Comparison of ENCODE assay signal across 8 cellular contexts in the genomic region with DNA sequence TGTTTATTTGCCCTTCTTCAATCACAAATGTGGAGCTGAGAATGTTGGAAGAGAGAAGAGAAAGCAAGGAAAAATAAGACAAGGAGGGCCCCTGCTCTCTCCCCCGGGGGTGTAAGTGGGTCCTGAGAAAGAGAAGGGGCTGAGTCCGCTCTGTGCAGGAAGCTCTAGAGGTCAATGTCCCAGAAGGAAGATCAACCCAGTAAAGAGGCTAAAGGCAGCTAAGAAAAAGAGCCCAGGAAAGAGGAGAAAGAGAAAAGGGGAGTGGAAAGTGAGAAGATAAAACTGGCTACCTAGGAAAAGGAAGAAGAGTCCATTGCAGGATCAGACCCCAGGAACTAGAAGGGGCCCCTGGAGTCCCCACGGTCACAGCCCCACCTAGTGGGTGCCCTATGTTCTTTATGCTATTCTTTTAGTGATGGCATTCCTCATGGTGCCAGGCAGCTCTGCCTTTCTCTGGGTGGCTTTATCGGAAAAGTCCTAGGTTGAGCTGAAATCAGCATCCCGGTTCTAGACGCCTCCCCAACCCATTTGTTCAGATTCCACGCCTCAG.
A peak's percentile ranks its signal among the peaks of the same experiment; 100 is the strongest.
DNase-seq lines count a peak whose midpoint lies in the region; ATAC-seq and TF ChIP-seq lines count a peak whose summit lies in the region.

No MANE protein-coding gene starts in this region.

- no peak for DNase-seq in GM13976 (ENCODE audit: low spot score)
- DNase-seq in NAMALWA (ENCODE audit: low spot score), result peak; percentile 27
- peak; percentile 77 for DNase-seq in adipocyte (ENCODE audit: low read depth)
- peak; percentile 59 for DNase-seq in left cardiac atrium
- peak; percentile 52 for DNase-seq in putamen (ENCODE audit: low spot score)
- DNase-seq in activated T-cell treated with anti-CD3 and anti-CD28 coated beads, Interleukin-2, amount 50 U/mL, for 24 hours, result no peak
- DNase-seq in activated CD8-positive, alpha-beta memory T cell treated with anti-CD3 and anti-CD28 coated beads, Interleukin-2, amount 50 U/mL, for 4 hours, result no peak

- intact Hi-C loops in left cardiac atrium (cut with DNase I), result loop anchor here (1.0 to 10.0 kb wide), 3 partner anchors 788 to 805 kb away; a partner anchor contains a TSS

- peak; percentile 71 to 88 for ATAC-seq in left cardiac atrium

- peak overlapping the region; percentile 78 for H3K9ac ChIP-seq in adipocyte (ENCODE audit: low read length)

- H3K27me3 ChIP-seq in adipocyte (replicated peaks; ENCODE audit: control insufficient read depth, insufficient read depth, low read length), result no peaks in the 10 kb centered on the region

- in situ Hi-C loops in GM13976 (cut with MboI; ENCODE audit: low sequenced_read_pairs, unreplicated experiment), result loop anchor here (25.0 kb wide), 1 partner anchor 785 kb away; a partner anchor contains a TSS

- no peaks in the 10 kb centered on the region for H3K36me3 ChIP-seq in adipocyte (ENCODE audit: control insufficient read depth, insufficient read depth, low read length, severe bottlenecking)

- no peaks in the 10 kb centered on the region for H3K4me1 Mint-ChIP-seq in activated T-cell treated with anti-CD3 and anti-CD28 coated beads, Interleukin-2, amount 50 U/mL, for 24 hours (ENCODE audit: low read depth)

- no peak overlapping the region for H3K27ac Mint-ChIP-seq in activated T-cell treated with anti-CD3 and anti-CD28 coated beads, Interleukin-2, amount 50 U/mL, for 24 hours

- peak overlapping the region; percentile 73 for H3K4me3 ChIP-seq in adipocyte (ENCODE audit: low read length)

- H3K27me3 Mint-ChIP-seq in activated T-cell treated with anti-CD3 and anti-CD28 coated beads, Interleukin-2, amount 50 U/mL, for 24 hours, result no peaks in the 10 kb centered on the region

- peaks cover 2% of the 10 kb centered on the region for H3K9me3 Mint-ChIP-seq in activated T-cell treated with anti-CD3 and anti-CD28 coated beads, Interleukin-2, amount 50 U/mL, for 24 hours

- H3K27ac ChIP-seq in 22Rv1, result peak overlapping the region; percentile 94

- H3K36me3 Mint-ChIP-seq in activated T-cell treated with anti-CD3 and anti-CD28 coated beads, Interleukin-2, amount 50 U/mL, for 24 hours (ENCODE audit: low read depth), result no peaks in the 10 kb centered on the region

- no peak overlapping the region for H3K4me3 Mint-ChIP-seq in activated T-cell treated with anti-CD3 and anti-CD28 coated beads, Interleukin-2, amount 50 U/mL, for 24 hours

- H3K4me1 ChIP-seq in adipocyte (ENCODE audit: control insufficient read depth, insufficient read depth, low read length), result peaks cover 9% of the 10 kb centered on the region

- TF ChIP-seq CTCF in 22Rv1 (IDR thresholded peaks at IDR 0.05), result peak; percentile 80
- TF ChIP-seq CTCF in GM13976 (IDR thresholded peaks at IDR 0.05; ENCODE audit: borderline replicate concordance, control extremely low read depth, extremely low read depth, insufficient read depth, missing control alignments), result peak; percentile 10

- H3K9me3 ChIP-seq in adipocyte (ENCODE audit: control insufficient read depth, low read length), result no peaks in the 10 kb centered on the region

Comparison
In these comparisons a context has a peak if more than half of its experiments do, and no peak if none do; other contexts are left out.
1. DNase-seq: peak in NAMALWA (single experiment), adipocyte (single experiment), left cardiac atrium (single experiment) and putamen (single experiment); none in GM13976 (single experiment), activated T-cell treated with anti-CD3 and anti-CD28 coated beads, Interleukin-2, amount 50 U/mL, for 24 hours (single experiment) and activated CD8-positive, alpha-beta memory T cell treated with anti-CD3 and anti-CD28 coated beads, Interleukin-2, amount 50 U/mL, for 4 hours (single experiment).